In the genomic region with DNA sequence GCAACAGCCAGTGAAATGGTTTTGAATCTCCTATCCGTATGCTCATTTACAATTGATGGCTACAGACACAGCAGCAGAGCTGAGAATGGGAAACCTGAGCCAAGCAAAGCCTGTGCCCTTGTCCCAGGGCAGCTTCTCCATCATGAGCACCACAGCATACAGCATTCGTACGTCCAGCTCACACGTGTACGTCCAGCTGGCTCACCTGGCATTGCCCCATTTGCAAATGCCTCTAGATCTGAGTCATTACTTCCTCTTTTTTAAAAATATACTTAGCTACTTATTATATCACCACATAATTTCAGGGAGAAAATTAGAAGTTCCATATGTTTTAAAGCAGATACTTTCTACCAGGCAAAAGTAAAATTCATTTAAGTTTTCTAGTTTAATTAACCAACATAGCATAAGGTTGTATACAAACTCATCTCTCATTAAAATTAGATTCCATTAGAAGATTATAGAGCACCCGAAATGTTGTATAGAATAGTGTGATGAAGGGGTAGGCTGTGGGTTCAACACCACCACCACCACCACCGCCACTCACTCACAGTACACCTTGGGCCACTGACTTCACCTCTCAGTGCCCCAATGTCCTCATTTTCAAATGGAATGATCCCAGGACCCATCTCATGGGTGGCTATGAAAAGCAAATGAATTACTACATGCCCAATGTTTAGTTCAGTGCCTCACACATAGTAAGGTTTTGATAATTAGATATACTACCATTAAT, we compare ENCODE assay signal across 9 cellular contexts. TPM values are rescaled to one million over a fixed set of nuclear protein-coding genes. Genes with fewer than 3 reads are reported as not detected.
DNase-seq lines count a peak whose midpoint lies in the region; ATAC-seq, FAIRE-seq and TF ChIP-seq lines count a peak whose summit lies in the region.
"Had no signal": no experiment of that assay in that cellular context is flagged by ENCODE, and none has a peak within 500 bp of the region (broad histone marks: within the 10 kb centered on the region; RNA-seq: fewer than 3 reads in every experiment).

No MANE protein-coding gene starts in this region.

- H3K4me3 ChIP-seq in fibroblast of lung (replicated peaks in 1 of 4; ENCODE audit: control extremely low read depth in 1 of 4, insufficient read depth in 1 of 4, low read depth in 3 of 4, low read length in 4 of 4) (no peak overlapping the region), coronary artery (no peak overlapping the region), small intestine (ENCODE audit: low read depth in 1 of 2, low read length in 2 of 2) (no peak overlapping the region)

- no peak overlapping the region for H3K4me2 ChIP-seq in fibroblast of lung (ENCODE audit: extremely low read depth, insufficient read depth, low read length)

- H3K36me3 ChIP-seq in fibroblast of lung (ENCODE audit: control insufficient read depth, insufficient read depth, low read length) (no peaks in the 10 kb centered on the region), small intestine (ENCODE audit: control insufficient read depth in 2 of 2, insufficient read depth in 2 of 2, low read length in 2 of 2) (no peaks in the 10 kb centered on the region)

- DNase-seq in M059J (ENCODE audit: low read depth) (peak; percentile 60), fibroblast of lung (ENCODE audit: low read depth in 2 of 2) (peak; percentile 69 to 87), coronary artery (ENCODE audit: low spot score) (no peak), small intestine (no peak), NCI-H82 (lab: John Stamatoyannopoulos, UW) (no peak), NCI-H2196 (lab: John Stamatoyannopoulos, UW; ENCODE audit: unreplicated experiment) (no peak)

- H2AFZ ChIP-seq in fibroblast of lung (ENCODE audit: low read length) = no peak overlapping the region

- H3K79me2 ChIP-seq in fibroblast of lung (ENCODE audit: control insufficient read depth, insufficient read depth, low read length) = no peaks in the 10 kb centered on the region

- H4K20me1 ChIP-seq in fibroblast of lung (ENCODE audit: control insufficient read depth, extremely low read depth, insufficient read depth, low read length) = no peaks in the 10 kb centered on the region

- H3K27me3 ChIP-seq in fibroblast of lung (ENCODE audit: control insufficient read depth, insufficient read depth, low read length) (no peaks in the 10 kb centered on the region), small intestine (ENCODE audit: control insufficient read depth in 2 of 2, insufficient read depth in 2 of 2, low read length in 2 of 2) (no peaks in the 10 kb centered on the region)

- H3K27ac ChIP-seq in fibroblast of lung (ENCODE audit: insufficient read depth, low read length) = no peak overlapping the region
- H3K27ac ChIP-seq in coronary artery = no peak overlapping the region
- H3K27ac ChIP-seq in small intestine (ENCODE audit: low read depth in 1 of 2, low read length in 1 of 2) = no peak overlapping the region

- no peak for TF ChIP-seq CTCF in fibroblast of lung (conservative IDR thresholded peaks at IDR 0.05 in 1 of 2, IDR thresholded peaks at IDR 0.05 in 1 of 2; ENCODE audit: low read depth in 1 of 2, low read length in 2 of 2)
- no peak for TF ChIP-seq CTCF in coronary artery (IDR thresholded peaks at IDR 0.05)

- no peak for FAIRE-seq in small intestine (lab: Jason Lieb, UNC)
- FAIRE-seq: G401.6 had no signal

- WGBS in small intestine, 3 donors = 74 to 88% (median 81%) methylated on average over 7 of the region's 7 CpGs

- H3K9me3 ChIP-seq in fibroblast of lung (ENCODE audit: control insufficient read depth, insufficient read depth, low read depth, low read length) (no peaks in the 10 kb centered on the region), small intestine (ENCODE audit: control insufficient read depth, low read depth) (peaks cover 2% of the 10 kb centered on the region)

- ATAC-seq in GM18511 (IDR thresholded peaks at IDR 0.05; ENCODE audit: unreplicated experiment) = peak; percentile 98
- peak; percentile 92 for ATAC-seq in HG02588 (IDR thresholded peaks at IDR 0.05; ENCODE audit: unreplicated experiment)

- H3K9ac ChIP-seq in fibroblast of lung (ENCODE audit: insufficient read depth, low read length) = no peak overlapping the region

- H3K4me1 ChIP-seq in fibroblast of lung (ENCODE audit: control insufficient read depth, extremely low read depth, insufficient read depth, low read length) = no peaks in the 10 kb centered on the region
- H3K4me1 ChIP-seq in small intestine (ENCODE audit: control insufficient read depth in 2 of 2, insufficient read depth in 1 of 2, low read depth in 1 of 2, low read length in 1 of 2) = no peaks in the 10 kb centered on the region

RNA-seq across cellular contexts. Expression of gene TMEM177, which starts 31.4 kb away (rescaled TPM):
- total RNA-seq in M059J (2014; rRNA removed; shearing (Covaris generic)) = 10.3 and 13.3 TPM in 2 replicates
- 5.6 and 6.1 TPM in 2 replicates for total RNA-seq in fibroblast of lung
- 5.8 and 8.4 TPM in 2 replicates for polyA plus RNA-seq in fibroblast of lung
- 6.8 and 10.4 TPM in 2 replicates for polyA plus RNA-seq in fibroblast of lung (2012)
- 10.0 and 11.8 TPM in 2 replicates for polyA minus RNA-seq in fibroblast of lung (ENCODE audit: low replicate concordance)
- 10 to 100 TPM; 19.5 to 28.9 (median 27.1) TPM for polyA plus RNA-seq in small intestine

Comparison
In these comparisons a context has a peak if more than half of its experiments do, and no peak if none do; other contexts are left out.
1. DNase-seq: peak in M059J (single experiment) and fibroblast of lung (2 of 2); none in coronary artery (single experiment), small intestine (single experiment), NCI-H82 (single experiment) and NCI-H2196 (single experiment).